Comparison of ENCODE assay signal across 15 cellular contexts in genomic region chr20:10432079-10432478, GRCh38. TPM values are rescaled to one million over a fixed set of nuclear protein-coding genes. Genes with fewer than 3 reads are reported as not detected.
DNase-seq lines count a peak whose midpoint lies in the region; ATAC-seq, FAIRE-seq and TF ChIP-seq lines count a peak whose summit lies in the region.
"Had no signal": no experiment of that assay in that cellular context is flagged by ENCODE, and none has a peak within 500 bp of the region (broad histone marks: within the 10 kb centered on the region; RNA-seq: fewer than 3 reads in every experiment).

No MANE protein-coding gene starts in this region.

- no peak overlapping the region for H2AFZ ChIP-seq in MM.1S (ENCODE audit: low read length)

- FAIRE-seq in RCC 7860 (lab: Jason Lieb, UNC), result no peak
- FAIRE-seq: GM19239 had no signal

- H3K27ac ChIP-seq in A673 (ENCODE audit: low read depth, low read length, poor library complexity, severe bottlenecking), result no peak overlapping the region
- H3K27ac ChIP-seq in CD8-positive, alpha-beta memory T cell (ENCODE audit: low read depth, low read length), result no peak overlapping the region
- H3K27ac ChIP-seq in RWPE2 (ENCODE audit: poor library complexity, severe bottlenecking), result peak overlapping the region; percentile 5
- no peak overlapping the region for H3K27ac ChIP-seq in MM.1S (ENCODE audit: low read length)

- H3K4me1 ChIP-seq in A673 (ENCODE audit: insufficient read depth, low read length, poor library complexity, severe bottlenecking), result peaks cover 53% of the 10 kb centered on the region
- H3K4me1 ChIP-seq in CD8-positive, alpha-beta memory T cell (ENCODE audit: insufficient read depth, low read length), result peaks cover 37% of the 10 kb centered on the region
- H3K4me1 ChIP-seq in RWPE2 (ENCODE audit: insufficient read depth, poor library complexity, severe bottlenecking), result peaks cover 17% of the 10 kb centered on the region
- no peaks in the 10 kb centered on the region for H3K4me1 ChIP-seq in MM.1S (ENCODE audit: low read length)

- peaks cover 4% of the 10 kb centered on the region; the same call in 1 of the 2 replicates for H4K20me1 ChIP-seq in MM.1S (ENCODE audit: insufficient read depth, low read length)

- intact Hi-C loops in A673 (cut with micrococcal nuclease; ENCODE audit: unreplicated experiment), result loop anchor here (5.0 kb wide), 2 partner anchors 80 to 105 kb away; no protein-coding TSS in a partner anchor

- H3K9me3 Mint-ChIP-seq in CD8-positive, alpha-beta memory T cell, result no peaks in the 10 kb centered on the region

- CTCF ChIA-PET in A673 (lab: Charles Lee), result no interaction called here
- CTCF ChIA-PET in CD8-positive, alpha-beta memory T cell (lab: Charles Lee), result no interaction called here

- H3K9me3 ChIP-seq in A673 (ENCODE audit: low read depth, low read length, poor library complexity, severe bottlenecking), result no peaks in the 10 kb centered on the region
- H3K9me3 ChIP-seq in CD8-positive, alpha-beta memory T cell (ENCODE audit: low read length), result no peaks in the 10 kb centered on the region
- no peaks in the 10 kb centered on the region for H3K9me3 ChIP-seq in RWPE2 (ENCODE audit: severe bottlenecking)
- H3K9me3 ChIP-seq in MM.1S (replicated peaks; ENCODE audit: insufficient read depth, low read length), result no peaks in the 10 kb centered on the region

- H3K9ac ChIP-seq in MM.1S (ENCODE audit: low read length), result no peak overlapping the region

- peaks cover 52 to 82% (median 75%) of the 10 kb centered on the region in 3 donors for H3K4me1 Mint-ChIP-seq in CD8-positive, alpha-beta memory T cell

- POLR2A ChIA-PET in A673 (lab: Charles Lee; ENCODE audit: low non-redundant PET), result no interaction called here
- POLR2A ChIA-PET in CD8-positive, alpha-beta memory T cell (lab: Charles Lee), result interaction anchor here (0.6 kb wide), 1 partner anchor 107 kb away, joined by 3 read pairs; no protein-coding TSS in a partner anchor

- H3K4me2 ChIP-seq in MM.1S (ENCODE audit: low read depth, low read length), result no peak overlapping the region

- peaks cover 12% of the 10 kb centered on the region; the same call in 1 of the 2 replicates for H3F3A ChIP-seq in MM.1S (ENCODE audit: insufficient read depth, low read length)

- peaks cover 0 to 2% of the 10 kb centered on the region in 2 donors for H3K27me3 Mint-ChIP-seq in CD8-positive, alpha-beta memory T cell

- H3K9me2 ChIP-seq in MM.1S (replicated peaks; ENCODE audit: insufficient read depth, low read length), result no peaks in the 10 kb centered on the region

- ATAC-seq in RWPE2 (ENCODE audit: low read depth), result no peak

- peaks cover 0 to 14% (median 0%) of the 10 kb centered on the region in 3 donors for H3K36me3 Mint-ChIP-seq in CD8-positive, alpha-beta memory T cell

- H3K36me3 ChIP-seq in A673 (ENCODE audit: insufficient read depth, low read length, poor library complexity, severe bottlenecking) (no peaks in the 10 kb centered on the region), RWPE2 (ENCODE audit: low read depth) (peaks cover 21% of the 10 kb centered on the region; the same call in 1 of the 2 replicates), MM.1S (replicated peaks; ENCODE audit: insufficient read depth, low read length) (no peaks in the 10 kb centered on the region)
- no peaks in the 10 kb centered on the region for H3K36me3 ChIP-seq in CD8-positive, alpha-beta memory T cell (ENCODE audit: insufficient read depth, low read length)

- H3K27ac Mint-ChIP-seq in CD8-positive, alpha-beta memory T cell, result peak overlapping the region in 7 of 8 donors; percentile 7 to 78 (median 51)

- BruUV-seq in A673 (replicated peaks; lab: Mats Ljungman, UMichigan), result TSS peak; percentile 16

- no peak overlapping the region for H3K4me3 ChIP-seq in A673 (ENCODE audit: low read depth, low read length, poor library complexity, severe bottlenecking)
- H3K4me3 ChIP-seq in CD8-positive, alpha-beta memory T cell (ENCODE audit: low read length), result no peak overlapping the region
- no peak overlapping the region for H3K4me3 ChIP-seq in RWPE2 (ENCODE audit: severe bottlenecking)
- no peak overlapping the region for H3K4me3 ChIP-seq in fibroblast of mammary gland (ENCODE audit: control insufficient read depth, low read depth, low read length)
- H3K4me3 ChIP-seq in MM.1S (ENCODE audit: low read length), result no peak overlapping the region

- H3K79me2 ChIP-seq in MM.1S (ENCODE audit: low read length), result peaks cover 69% of the 10 kb centered on the region

- peak overlapping the region; percentile 8 to 71 (median 47) for H3K4me3 Mint-ChIP-seq in CD8-positive, alpha-beta memory T cell

- H3K27me3 ChIP-seq in A673 (replicated peaks; ENCODE audit: insufficient read depth, low read depth, low read length, poor library complexity) (no peaks in the 10 kb centered on the region), RWPE2 (ENCODE audit: insufficient read depth, poor library complexity, severe bottlenecking) (no peaks in the 10 kb centered on the region), MM.1S (replicated peaks; ENCODE audit: insufficient read depth, low read length) (no peaks in the 10 kb centered on the region)
- no peaks in the 10 kb centered on the region for H3K27me3 ChIP-seq in CD8-positive, alpha-beta memory T cell (ENCODE audit: insufficient read depth, low read length, poor library complexity, severe bottlenecking)

- TF ChIP-seq CTCF in A673 (conservative IDR thresholded peaks at IDR 0.05; ENCODE audit: low read depth, low read length), result no peak
- TF ChIP-seq CTCF in RWPE2 (IDR thresholded peaks at IDR 0.05; ENCODE audit: poor library complexity, severe bottlenecking), result no peak
- TF ChIP-seq CTCF in fibroblast of mammary gland (conservative IDR thresholded peaks at IDR 0.05; ENCODE audit: control insufficient read depth, insufficient read depth, low read depth, low read length), result no peak
- no peak for TF ChIP-seq CTCF in MM.1S (IDR thresholded peaks at IDR 0.05; ENCODE audit: low read length)

- peak; percentile 58 for DNase-seq in A673 (ENCODE audit: low spot score)
- DNase-seq in CD8-positive, alpha-beta memory T cell, result no peak
- DNase-seq in RWPE2 (ENCODE audit: low spot score), result no peak
- DNase-seq in fibroblast of mammary gland (ENCODE audit: low read depth), result peak; percentile 51
- no peak for DNase-seq in MM.1S
- DNase-seq in NCI-H82 treated with DMSO at 0.1 percent for 48 hours (lab: John Stamatoyannopoulos, UW; ENCODE audit: unreplicated experiment), result no peak
- DNase-seq in RCC 7860 (ENCODE audit: low spot score), result no peak
- no peak for DNase-seq in HuH-7.5 (ENCODE audit: low spot score)
- DNase-seq: activated CD4-positive, alpha-beta T cell treated with anti-CD3 and anti-CD28 coated beads for 48 hours; Calu3; H7; midbrain; Right ventricle myocardium superior; trophoblast cell had no signal

RNA-seq across cellular contexts. Expression of gene MKKS, which starts 1.9 kb away (rescaled TPM):
- total RNA-seq in A673 (2021), result 29.2 and 31.9 TPM in 2 replicates
- 1 to 10 TPM; 7.7 to 8.2 TPM for total RNA-seq in CD8-positive, alpha-beta memory T cell
- 37.7 TPM for polyA plus RNA-seq in CD8-positive, alpha-beta memory T cell

RNA-seq across cellular contexts. Expression of gene SLX4IP, which starts 3.0 kb away (rescaled TPM):
- total RNA-seq in A673 (2021), result 8.5 and 9.8 TPM in 2 replicates
- total RNA-seq in CD8-positive, alpha-beta memory T cell, result 1 to 10 TPM; 7.0 to 8.0 TPM
- 1.5 TPM for polyA plus RNA-seq in CD8-positive, alpha-beta memory T cell

Comparison
In these comparisons a context has a peak if more than half of its experiments do, and no peak if none do; other contexts are left out.
1. DNase-seq: peak in A673 (single experiment) and fibroblast of mammary gland (single experiment); none in CD8-positive, alpha-beta memory T cell (0 of 5), RWPE2 (single experiment), MM.1S (single experiment), NCI-H82 treated with DMSO at 0.1 percent for 48 hours (single experiment), RCC 7860 (single experiment) and HuH-7.5 (single experiment).